Comparison of ENCODE assay signal across 8 cellular contexts in the genomic region with DNA sequence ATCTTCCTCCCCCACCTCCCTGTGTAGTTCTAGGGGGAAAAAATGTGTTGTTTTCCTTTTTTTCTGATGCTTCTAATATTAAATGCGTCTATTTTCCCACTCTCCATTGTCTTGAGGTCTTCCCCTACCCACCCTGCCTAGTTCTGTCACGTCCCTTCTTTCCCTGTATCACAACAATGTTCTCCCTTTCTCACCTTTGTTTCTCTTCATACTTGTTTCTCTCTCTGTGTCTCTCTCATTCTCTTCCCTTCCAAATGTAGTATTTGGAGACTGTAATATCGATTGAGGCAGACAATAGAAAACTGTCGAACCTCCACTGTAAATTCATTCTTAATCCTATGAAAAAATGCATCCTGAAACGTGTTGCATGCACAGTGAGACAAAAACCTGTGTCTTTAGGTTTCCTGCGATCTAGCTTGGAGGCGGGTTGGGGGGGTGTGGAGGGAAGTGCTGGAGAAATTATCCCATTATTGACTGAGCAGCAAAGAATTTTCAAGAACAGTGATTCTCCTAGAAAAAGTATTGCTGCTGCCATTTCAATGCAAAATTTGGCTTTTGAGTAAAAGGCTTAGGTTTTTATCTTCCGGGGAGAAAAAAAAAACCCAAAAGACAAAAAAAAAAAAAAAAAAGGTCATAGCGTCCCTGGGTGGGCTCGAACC. TPM values are rescaled to one million over a fixed set of nuclear protein-coding genes. Genes with fewer than 3 reads are reported as not detected.
DNase-seq lines count a peak whose midpoint lies in the region; ATAC-seq, FAIRE-seq and TF ChIP-seq lines count a peak whose summit lies in the region.

No MANE protein-coding gene starts in this region.

- no peaks in the 10 kb centered on the region for H3K9me3 ChIP-seq in GM23248 (ENCODE audit: low read depth)

- H3K9me3 Mint-ChIP-seq in stimulated activated effector memory CD8-positive, alpha-beta T cell treated with anti-CD3 and anti-CD28 coated beads, Interleukin-12 subunit alpha, Interleukin-12 subunit beta, amount 100 ng/mL, for 72 hours, result no peaks in the 10 kb centered on the region

- no peaks in the 10 kb centered on the region for H3K9me2 ChIP-seq in GM23248 (ENCODE audit: insufficient read depth)

- H3K79me2 ChIP-seq in GM23248 (ENCODE audit: insufficient read depth), result peaks cover 52% of the 10 kb centered on the region

- peak overlapping the region; percentile 39; the same call in 1 of the 2 replicates for H3K9ac ChIP-seq in GM23248

- no peak for FAIRE-seq in D721Med (lab: Jason Lieb, UNC)

- H3F3A ChIP-seq in GM23248 (ENCODE audit: insufficient read depth), result peaks cover 4% of the 10 kb centered on the region; the same call in 1 of the 2 replicates

- H4K20me1 ChIP-seq in GM23248 (ENCODE audit: insufficient read depth), result no peaks in the 10 kb centered on the region

- peaks cover 56% of the 10 kb centered on the region for H3K36me3 Mint-ChIP-seq in stimulated activated effector memory CD8-positive, alpha-beta T cell treated with anti-CD3 and anti-CD28 coated beads, Interleukin-12 subunit alpha, Interleukin-12 subunit beta, amount 100 ng/mL, for 72 hours

- H3K4me1 ChIP-seq in GM23248 (ENCODE audit: insufficient read depth), result peaks cover 16% of the 10 kb centered on the region

- TF ChIP-seq CTCF in AG09309 (IDR thresholded peaks at IDR 0.05; ENCODE audit: control insufficient read depth, insufficient read depth, low read depth, low read length, missing control alignments), result no peak
- TF ChIP-seq CTCF in fibroblast of pulmonary artery (IDR thresholded peaks at IDR 0.05; ENCODE audit: low read length, missing control alignments), result no peak
- no peak for TF ChIP-seq CTCF in D721Med (IDR thresholded peaks at IDR 0.05; ENCODE audit: insufficient read depth, missing control alignments)

- in situ Hi-C loops in GM23248 (cut with MboI), result no loop called here

- H3K36me3 ChIP-seq in GM23248 (ENCODE audit: low read depth), result peaks cover 10% of the 10 kb centered on the region; the same call in 1 of the 2 replicates

- no peak for DNase-seq in AG09309 (ENCODE audit: low read depth)
- peak; percentile 63 for DNase-seq in GM23248
- DNase-seq in SW480 (ENCODE audit: low spot score), result peak; percentile 50
- DNase-seq in fibroblast of pulmonary artery (ENCODE audit: low read depth), result no peak
- no peak for DNase-seq in stimulated activated effector memory CD8-positive, alpha-beta T cell treated with anti-CD3 and anti-CD28 coated beads, Interleukin-12 subunit alpha, Interleukin-12 subunit beta, amount 100 ng/mL, for 72 hours (ENCODE audit: low spot score in 2 of 2)
- DNase-seq in stimulated activated CD4-positive, alpha-beta T cell treated with anti-CD3 and anti-CD28 coated beads, Interleukin-4, amount 100 ng/mL, for 24 hours, result no peak
- no peak for DNase-seq in D721Med (ENCODE audit: insufficient read length, low spot score)

- H2AFZ ChIP-seq in GM23248, result peak overlapping the region; percentile 65

- ATAC-seq in stimulated activated effector memory CD8-positive, alpha-beta T cell treated with anti-CD3 and anti-CD28 coated beads, Interleukin-12 subunit alpha, Interleukin-12 subunit beta, amount 100 ng/mL, for 72 hours, result no peak
- ATAC-seq in HG03139 (IDR thresholded peaks at IDR 0.05; ENCODE audit: unreplicated experiment), result no peak

- peak overlapping the region; percentile 85 for H3K4me3 Mint-ChIP-seq in stimulated activated effector memory CD8-positive, alpha-beta T cell treated with anti-CD3 and anti-CD28 coated beads, Interleukin-12 subunit alpha, Interleukin-12 subunit beta, amount 100 ng/mL, for 72 hours

- peak overlapping the region; percentile 26; the same call in 1 of the 2 replicates for H3K27ac ChIP-seq in GM23248

- H3K4me3 ChIP-seq in AG09309 (ENCODE audit: control insufficient read depth, low read depth, low read length), result peak overlapping the region; percentile 29
- H3K4me3 ChIP-seq in GM23248, result peak overlapping the region; percentile 76
- peak overlapping the region; percentile 99 for H3K4me3 ChIP-seq in fibroblast of pulmonary artery (replicated peaks; ENCODE audit: low read depth, low read length)

- peaks cover 67% of the 10 kb centered on the region for H3K4me1 Mint-ChIP-seq in stimulated activated effector memory CD8-positive, alpha-beta T cell treated with anti-CD3 and anti-CD28 coated beads, Interleukin-12 subunit alpha, Interleukin-12 subunit beta, amount 100 ng/mL, for 72 hours

- H3K27ac Mint-ChIP-seq in stimulated activated effector memory CD8-positive, alpha-beta T cell treated with anti-CD3 and anti-CD28 coated beads, Interleukin-12 subunit alpha, Interleukin-12 subunit beta, amount 100 ng/mL, for 72 hours, result peak overlapping the region; percentile 96

- H3K4me2 ChIP-seq in GM23248 (ENCODE audit: unreplicated experiment), result peak overlapping the region; percentile 96

- H3K27me3 ChIP-seq in GM23248 (replicated peaks; ENCODE audit: insufficient read depth), result no peaks in the 10 kb centered on the region

- WGBS in GM23248 (ENCODE audit: low coverage in 1 of 2, low lambda C conversion rate in 2 of 2, missing lambda C conversion rate in 2 of 2), 2 experiments, result 2 to 3% methylated on average over 9 to 10 of the region's 10 CpGs

RNA-seq across cellular contexts. Expression of gene PSMB3, which starts 1.3 kb away (rescaled TPM):
- total RNA-seq in GM23248 (2014; rRNA removed; shearing (Covaris generic)), result 149 and 227 TPM in 2 replicates
- 308 and 310 TPM in 2 replicates for polyA plus RNA-seq in GM23248 (2016; fragmentation: Nextera tagmentation; extraction: Ambion mirVana)

RNA-seq across cellular contexts. Expression of gene PCGF2, which starts 3.1 kb away (rescaled TPM):
- total RNA-seq in GM23248 (2014; rRNA removed; shearing (Covaris generic)), result 3.5 and 3.8 TPM in 2 replicates
- polyA plus RNA-seq in GM23248 (2016; fragmentation: Nextera tagmentation; extraction: Ambion mirVana), result 4.6 and 5.5 TPM in 2 replicates

RNA-seq across cellular contexts. Expression of gene CISD3, which starts 21.1 kb away (rescaled TPM):
- total RNA-seq in GM23248 (2014; rRNA removed; shearing (Covaris generic)), result 6.1 and 7.2 TPM in 2 replicates
- polyA plus RNA-seq in GM23248 (2016; fragmentation: Nextera tagmentation; extraction: Ambion mirVana), result 44.6 and 49.9 TPM in 2 replicates

RNA-seq across cellular contexts. Expression of gene MLLT6, which starts 46.2 kb away (rescaled TPM):
- 13.5 and 18.9 TPM in 2 replicates for total RNA-seq in GM23248 (2014; rRNA removed; shearing (Covaris generic))
- polyA plus RNA-seq in GM23248 (2016; fragmentation: Nextera tagmentation; extraction: Ambion mirVana), result 2.4 and 3.1 TPM in 2 replicates

RNA-seq across cellular contexts. Expression of gene PIP4K2B, which starts 48.1 kb away (rescaled TPM):
- 43.6 and 65.8 TPM in 2 replicates for total RNA-seq in GM23248 (2014; rRNA removed; shearing (Covaris generic))
- polyA plus RNA-seq in GM23248 (2016; fragmentation: Nextera tagmentation; extraction: Ambion mirVana), result 12.8 and 13.4 TPM in 2 replicates

Comparison
In these comparisons a context has a peak if more than half of its experiments do, and no peak if none do; other contexts are left out.
1. DNase-seq: peak in GM23248 (single experiment) and SW480 (single experiment); none in AG09309 (single experiment), fibroblast of pulmonary artery (single experiment), stimulated activated effector memory CD8-positive, alpha-beta T cell treated with anti-CD3 and anti-CD28 coated beads, Interleukin-12 subunit alpha, Interleukin-12 subunit beta, amount 100 ng/mL, for 72 hours (0 of 2), stimulated activated CD4-positive, alpha-beta T cell treated with anti-CD3 and anti-CD28 coated beads, Interleukin-4, amount 100 ng/mL, for 24 hours (single experiment) and D721Med (single experiment).
2. H3K4me3 ChIP-seq: peak in every context shown above with its lines; median percentile 99 in fibroblast of pulmonary artery; 76 in GM23248; 29 in AG09309.